In genomic region chr1:14347776-14348175, GRCh38 we compare ENCODE assay signal across 7 cellular contexts.
"Had no signal": no experiment of that assay in that cellular context is flagged by ENCODE, and none has a peak within 500 bp of the region (broad histone marks: within the 10 kb centered on the region; RNA-seq: fewer than 3 reads in every experiment).

No MANE protein-coding gene starts in this region.

- H3K4me3 ChIP-seq: K562 had no signal

- ATAC-seq: HepG2, K562 had no signal

- H3K4me2 ChIP-seq: KMS-11 had no signal

- H3K27ac ChIP-seq: HL-60, KMS-11 had no signal

- H3K9ac ChIP-seq: KMS-11 had no signal

- DNase-seq: IMR-90, KBM-7, KG1 had no signal
